19 cellular contexts compared by ENCODE assay signal in the genomic region with DNA sequence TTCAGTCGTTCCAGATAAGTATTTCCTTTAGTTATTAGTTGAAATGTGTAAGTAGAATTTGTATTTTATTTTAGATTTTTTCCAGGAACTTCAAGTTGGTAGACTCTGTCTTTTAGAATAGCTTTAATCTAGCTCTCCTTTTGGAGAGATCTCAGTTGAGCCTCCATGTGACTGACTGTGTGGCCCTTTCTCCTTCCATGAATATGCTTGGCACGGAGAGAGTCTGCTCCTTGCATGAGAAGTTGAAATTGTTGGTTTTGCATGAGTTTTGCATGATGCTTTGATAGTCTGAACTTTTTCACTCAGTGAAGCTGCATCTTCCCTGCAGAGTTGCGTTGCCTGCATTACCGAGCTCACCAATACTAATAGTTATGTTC. TPM values are rescaled to one million over a fixed set of nuclear protein-coding genes. Genes with fewer than 3 reads are reported as not detected.
DNase-seq lines count a peak whose midpoint lies in the region; ATAC-seq and TF ChIP-seq lines count a peak whose summit lies in the region.
"Had no signal": no experiment of that assay in that cellular context is flagged by ENCODE, and none has a peak within 500 bp of the region (broad histone marks: within the 10 kb centered on the region; RNA-seq: fewer than 3 reads in every experiment).

No MANE protein-coding gene starts in this region.

- H3K36me3 Mint-ChIP-seq in CD4-positive, alpha-beta T cell (ENCODE audit: low read depth) = peaks cover 70% of the 10 kb centered on the region
- peaks cover 44% of the 10 kb centered on the region for H3K36me3 Mint-ChIP-seq in activated T-helper 1 cell treated with anti-CD3 and anti-CD28 coated beads, Interleukin-12 subunit alpha, Interleukin-12 subunit beta, Interleukin-2, Interleukin-4 antibody, amounts not matched to agents 30 ng/mL and 10 ng/mL and 1 ng/mL, durations not matched to agents 14 hours and 24 hours and 36 hours (ENCODE audit: low read depth)
- H3K36me3 Mint-ChIP-seq in natural killer cell = no peaks in the 10 kb centered on the region
- H3K36me3 Mint-ChIP-seq in MCF 10A (ENCODE audit: insufficient read depth, unreplicated experiment) = peaks cover 84% of the 10 kb centered on the region

- ATAC-seq in CD4-positive, alpha-beta T cell (ENCODE audit: poor library complexity) = no peak
- ATAC-seq in natural killer cell (peak in 1 of 3 donors; percentile 9), GM21529 (IDR thresholded peaks at IDR 0.05; ENCODE audit: unreplicated experiment) (no peak)

- no peaks in the 10 kb centered on the region for H3K9me2 ChIP-seq in Loucy (replicated peaks; ENCODE audit: low read depth, low read length)

- peak overlapping the region; percentile 34 for H3K27ac Mint-ChIP-seq in CD4-positive, alpha-beta T cell
- peak overlapping the region; percentile 97 for H3K27ac Mint-ChIP-seq in activated T-helper 1 cell treated with anti-CD3 and anti-CD28 coated beads, Interleukin-12 subunit alpha, Interleukin-12 subunit beta, Interleukin-2, Interleukin-4 antibody, amounts not matched to agents 30 ng/mL and 10 ng/mL and 1 ng/mL, durations not matched to agents 14 hours and 24 hours and 36 hours
- H3K27ac Mint-ChIP-seq in natural killer cell (peak overlapping the region; percentile 74 to 86), MCF 10A (ENCODE audit: low read depth, unreplicated experiment) (no peak overlapping the region)
- H3K27ac Mint-ChIP-seq: HFFc6 had no signal

- peak overlapping the region; percentile 62 for H3K9ac ChIP-seq in Loucy (ENCODE audit: low read depth, low read length, poor library complexity, severe bottlenecking)

- no peaks in the 10 kb centered on the region for H3K9me3 Mint-ChIP-seq in CD4-positive, alpha-beta T cell
- H3K9me3 Mint-ChIP-seq in activated T-helper 1 cell treated with anti-CD3 and anti-CD28 coated beads, Interleukin-12 subunit alpha, Interleukin-12 subunit beta, Interleukin-2, Interleukin-4 antibody, amounts not matched to agents 30 ng/mL and 10 ng/mL and 1 ng/mL, durations not matched to agents 14 hours and 24 hours and 36 hours = no peaks in the 10 kb centered on the region
- H3K9me3 Mint-ChIP-seq in natural killer cell (no peaks in the 10 kb centered on the region), MCF 10A (ENCODE audit: unreplicated experiment) (no peaks in the 10 kb centered on the region)
- H3K9me3 Mint-ChIP-seq: HFFc6, naive B cell had no signal

- BruUV-seq in MCF 10A (replicated peaks; lab: Mats Ljungman, UMichigan) = no TSS peak

- peak overlapping the region; percentile 21; the same call in 1 of the 2 replicates for H2AFZ ChIP-seq in Loucy (ENCODE audit: low read length)

- H3K4me3 Mint-ChIP-seq in CD4-positive, alpha-beta T cell = peak overlapping the region; percentile 49
- H3K4me3 Mint-ChIP-seq in activated T-helper 1 cell treated with anti-CD3 and anti-CD28 coated beads, Interleukin-12 subunit alpha, Interleukin-12 subunit beta, Interleukin-2, Interleukin-4 antibody, amounts not matched to agents 30 ng/mL and 10 ng/mL and 1 ng/mL, durations not matched to agents 14 hours and 24 hours and 36 hours = peak overlapping the region; percentile 75
- H3K4me3 Mint-ChIP-seq in natural killer cell = peak overlapping the region; percentile 85
- no peak overlapping the region for H3K4me3 Mint-ChIP-seq in MCF 10A (ENCODE audit: unreplicated experiment)
- H3K4me3 Mint-ChIP-seq: HFFc6 had no signal

- intact Hi-C loops in CD4-positive, alpha-beta T cell (cut with DNase I, micrococcal nuclease) = no loop called here
- intact Hi-C loops in activated T-helper 1 cell treated with anti-CD3 and anti-CD28 coated beads, Interleukin-12 subunit alpha, Interleukin-12 subunit beta, Interleukin-2, Interleukin-4 antibody, amounts not matched to agents 30 ng/mL and 10 ng/mL and 1 ng/mL, durations not matched to agents 14 hours and 24 hours and 36 hours (cut with micrococcal nuclease) = loop anchor here (1.0 kb wide), 4 partner anchors 33 to 162 kb away; a partner anchor contains a TSS
- intact Hi-C loops in natural killer cell (cut with micrococcal nuclease) (loop anchor here (2.0 kb wide), 1 partner anchor 59 kb away; no protein-coding TSS in a partner anchor), MCF 10A (cut with micrococcal nuclease) (no loop called here)

- no peaks in the 10 kb centered on the region for H3K27me3 ChIP-seq in CD4-positive, alpha-beta T cell (ENCODE audit: control insufficient read depth, insufficient read depth, low read length)
- no peaks in the 10 kb centered on the region for H3K27me3 ChIP-seq in Loucy (ENCODE audit: insufficient read depth, low read length, poor library complexity, severe bottlenecking)
- H3K27me3 ChIP-seq: testis had no signal

- H3K4me1 Mint-ChIP-seq in CD4-positive, alpha-beta T cell (ENCODE audit: low read depth) = peaks cover 30% of the 10 kb centered on the region
- H3K4me1 Mint-ChIP-seq in activated T-helper 1 cell treated with anti-CD3 and anti-CD28 coated beads, Interleukin-12 subunit alpha, Interleukin-12 subunit beta, Interleukin-2, Interleukin-4 antibody, amounts not matched to agents 30 ng/mL and 10 ng/mL and 1 ng/mL, durations not matched to agents 14 hours and 24 hours and 36 hours (ENCODE audit: low read depth) = peaks cover 28% of the 10 kb centered on the region
- H3K4me1 Mint-ChIP-seq in natural killer cell = peaks cover 31 to 34% of the 10 kb centered on the region in 2 donors
- H3K4me1 Mint-ChIP-seq in MCF 10A (ENCODE audit: insufficient read depth, unreplicated experiment) = no peaks in the 10 kb centered on the region

- H3K4me3 ChIP-seq in Loucy (ENCODE audit: low read length, poor library complexity, severe bottlenecking) = peak overlapping the region; percentile 71
- H3K4me3 ChIP-seq: prostate gland, skin epidermis, testis had no signal

- CTCF ChIA-PET in CD4-positive, alpha-beta T cell (lab: Charles Lee) = no interaction called here
- CTCF ChIA-PET in MCF 10A (lab: Yijun Ruan, JAX) = interaction anchor here (0.6 kb wide), 1 partner anchor 164 kb away, joined by 3 read pairs; no protein-coding TSS in a partner anchor

- TF ChIP-seq CTCF in CD4-positive, alpha-beta T cell (IDR thresholded peaks at IDR 0.05) = no peak
- TF ChIP-seq CTCF in Loucy (conservative IDR thresholded peaks at IDR 0.05; ENCODE audit: low read length) (no peak), natural killer cell (IDR thresholded peaks at IDR 0.05) (no peak), MCF 10A (IDR thresholded peaks at IDR 0.05; ENCODE audit: unreplicated experiment) (no peak)

- H3F3A ChIP-seq in Loucy (ENCODE audit: low read depth) = peaks cover 7% of the 10 kb centered on the region; the same call in 1 of the 2 replicates

- no peaks in the 10 kb centered on the region for H3K9me3 ChIP-seq in CD4-positive, alpha-beta T cell (ENCODE audit: control insufficient read depth, low read length)
- no peaks in the 10 kb centered on the region for H3K9me3 ChIP-seq in Loucy (ENCODE audit: insufficient read depth, low read depth, low read length)
- H3K9me3 ChIP-seq: prostate gland, testis had no signal

- peaks cover 53% of the 10 kb centered on the region for H3K4me1 ChIP-seq in Loucy (ENCODE audit: insufficient read depth, low read length, poor library complexity, severe bottlenecking)
- H3K4me1 ChIP-seq: prostate gland, testis had no signal

- H3K36me3 ChIP-seq in Loucy (ENCODE audit: insufficient read depth, low read length) = peaks cover 28% of the 10 kb centered on the region; the same call in 1 of the 2 replicates

- no peaks in the 10 kb centered on the region for H3K79me2 ChIP-seq in Loucy (ENCODE audit: insufficient read depth, low read length)

- H3K4me2 ChIP-seq in Loucy (ENCODE audit: low read depth, low read length, poor library complexity, severe bottlenecking) = peak overlapping the region; percentile 95

- POLR2A ChIA-PET in CD4-positive, alpha-beta T cell (lab: Charles Lee) = no interaction called here
- POLR2A ChIA-PET in MCF 10A (lab: Yijun Ruan, JAX) = interaction anchor here (1.7 kb wide), 1 partner anchor 31 kb away, joined by 4 read pairs; no protein-coding TSS in a partner anchor

- no peaks in the 10 kb centered on the region for H4K20me1 ChIP-seq in Loucy (ENCODE audit: insufficient read depth, low read length, poor library complexity, severe bottlenecking)

- no peaks in the 10 kb centered on the region for H3K27me3 Mint-ChIP-seq in CD4-positive, alpha-beta T cell
- no peaks in the 10 kb centered on the region for H3K27me3 Mint-ChIP-seq in activated T-helper 1 cell treated with anti-CD3 and anti-CD28 coated beads, Interleukin-12 subunit alpha, Interleukin-12 subunit beta, Interleukin-2, Interleukin-4 antibody, amounts not matched to agents 30 ng/mL and 10 ng/mL and 1 ng/mL, durations not matched to agents 14 hours and 24 hours and 36 hours (ENCODE audit: insufficient read depth)
- H3K27me3 Mint-ChIP-seq in natural killer cell (ENCODE audit: low read depth in 2 of 2) (peaks cover 6 to 11% of the 10 kb centered on the region in 2 donors), MCF 10A (ENCODE audit: insufficient read depth, unreplicated experiment) (no peaks in the 10 kb centered on the region)
- H3K27me3 Mint-ChIP-seq: naive B cell had no signal

- DNase-seq in CD4-positive, alpha-beta T cell = no peak
- DNase-seq in activated T-helper 1 cell treated with anti-CD3 and anti-CD28 coated beads, Interleukin-12 subunit alpha, Interleukin-12 subunit beta, Interleukin-2, Interleukin-4 antibody, amounts not matched to agents 30 ng/mL and 10 ng/mL and 1 ng/mL, durations not matched to agents 14 hours and 24 hours and 36 hours (ENCODE audit: low spot score) = no peak
- DNase-seq in natural killer cell (no peak), cerebellum (ENCODE audit: low spot score) (no peak), MCF 10A (ENCODE audit: unreplicated experiment) (no peak), D341Med (ENCODE audit: low spot score) (no peak)
- DNase-seq: anterior cingulate cortex, HFFc6, kidney, mammary epithelial cell, naive B cell, NCI-H1417 treated with DMSO at 0.1 percent for 48 hours, NCI-H69, SIG-M5, testis had no signal

- H3K27ac ChIP-seq in CD4-positive, alpha-beta T cell (ENCODE audit: low read depth, low read length) = no peak overlapping the region
- H3K27ac ChIP-seq: prostate gland, skin epidermis, testis had no signal

RNA-seq across cellular contexts. Expression of a gene that starts 32.8 kb away (rescaled TPM):
- total RNA-seq in CD4-positive, alpha-beta T cell = under 1 TPM; 0.45 to 0.80 TPM
- total RNA-seq in activated T-helper 1 cell treated with anti-CD3 and anti-CD28 coated beads, Interleukin-12 subunit alpha, Interleukin-12 subunit beta, Interleukin-2, Interleukin-4 antibody, amounts not matched to agents 30 ng/mL and 10 ng/mL and 1 ng/mL, durations not matched to agents 14 hours and 24 hours and 36 hours = 51.4 and 53.7 TPM in 2 replicates
- total RNA-seq in natural killer cell (1 to 10 TPM in 2 of 3 donors, under 1 TPM in 1; 0.59 to 5.8 (median 1.8) TPM), cerebellum (119 TPM), MCF 10A (2022) (264 and 294 TPM in 2 replicates)

Comparison
In these comparisons a context has a peak if more than half of its experiments do, and no peak if none do; other contexts are left out.
1. intact Hi-C loops: an anchor here in activated T-helper 1 cell treated with anti-CD3 and anti-CD28 coated beads, Interleukin-12 subunit alpha, Interleukin-12 subunit beta, Interleukin-2, Interleukin-4 antibody, amounts not matched to agents 30 ng/mL and 10 ng/mL and 1 ng/mL, durations not matched to agents 14 hours and 24 hours and 36 hours (1.0 kb wide) and natural killer cell (2.0 kb wide); none called in CD4-positive, alpha-beta T cell and MCF 10A.